ENCODE assay signal across 1 cellular context in the genomic region with DNA sequence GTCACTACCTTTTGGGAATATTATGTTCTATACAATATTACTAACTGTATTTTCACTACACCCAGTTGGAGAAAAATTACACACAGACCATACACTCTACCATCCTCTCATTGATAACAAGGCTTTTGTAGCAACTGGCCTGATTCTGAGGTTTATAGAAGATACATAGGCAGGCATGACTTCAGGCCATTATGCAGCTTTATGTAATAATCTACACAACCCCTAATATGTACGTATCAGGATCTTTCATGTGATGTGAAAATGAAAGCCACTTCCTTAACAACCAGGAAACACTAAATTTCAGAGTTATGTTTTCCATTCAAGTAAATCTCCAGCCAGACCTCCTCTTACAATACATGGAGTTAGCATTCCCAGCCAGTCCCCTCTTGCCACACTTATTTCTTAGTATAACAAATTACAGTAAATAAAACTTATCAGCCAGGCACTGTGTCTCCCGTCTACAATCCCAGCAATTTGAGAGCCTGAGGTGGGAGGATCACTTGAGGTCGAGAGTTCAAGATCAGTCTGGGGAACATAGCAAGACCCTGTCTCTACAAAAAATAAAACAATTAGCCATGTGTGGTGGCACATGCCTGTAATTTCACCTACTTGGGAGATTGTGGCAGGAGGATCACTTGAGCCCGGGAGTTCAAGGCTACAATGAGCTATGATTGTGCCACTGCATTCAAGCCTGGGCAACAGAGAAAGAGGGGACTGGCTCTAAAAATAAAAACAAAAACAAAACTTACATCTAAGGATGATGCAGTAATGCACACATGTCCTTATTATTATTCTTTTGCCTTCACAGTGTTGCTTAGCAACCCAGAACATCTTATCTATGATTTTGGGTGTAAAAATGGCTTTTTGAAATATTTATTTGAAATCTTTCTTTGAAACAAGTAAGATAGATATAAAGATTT.
TF ChIP-seq lines count a peak whose summit lies in the region.

No MANE protein-coding gene starts in this region.

TF ChIP-seq in GM23338, 12 proteins besides CTCF, POLR2A, EP300 and RAD21 (continued from another document):
- TF ChIP-seq, protein P1, sequence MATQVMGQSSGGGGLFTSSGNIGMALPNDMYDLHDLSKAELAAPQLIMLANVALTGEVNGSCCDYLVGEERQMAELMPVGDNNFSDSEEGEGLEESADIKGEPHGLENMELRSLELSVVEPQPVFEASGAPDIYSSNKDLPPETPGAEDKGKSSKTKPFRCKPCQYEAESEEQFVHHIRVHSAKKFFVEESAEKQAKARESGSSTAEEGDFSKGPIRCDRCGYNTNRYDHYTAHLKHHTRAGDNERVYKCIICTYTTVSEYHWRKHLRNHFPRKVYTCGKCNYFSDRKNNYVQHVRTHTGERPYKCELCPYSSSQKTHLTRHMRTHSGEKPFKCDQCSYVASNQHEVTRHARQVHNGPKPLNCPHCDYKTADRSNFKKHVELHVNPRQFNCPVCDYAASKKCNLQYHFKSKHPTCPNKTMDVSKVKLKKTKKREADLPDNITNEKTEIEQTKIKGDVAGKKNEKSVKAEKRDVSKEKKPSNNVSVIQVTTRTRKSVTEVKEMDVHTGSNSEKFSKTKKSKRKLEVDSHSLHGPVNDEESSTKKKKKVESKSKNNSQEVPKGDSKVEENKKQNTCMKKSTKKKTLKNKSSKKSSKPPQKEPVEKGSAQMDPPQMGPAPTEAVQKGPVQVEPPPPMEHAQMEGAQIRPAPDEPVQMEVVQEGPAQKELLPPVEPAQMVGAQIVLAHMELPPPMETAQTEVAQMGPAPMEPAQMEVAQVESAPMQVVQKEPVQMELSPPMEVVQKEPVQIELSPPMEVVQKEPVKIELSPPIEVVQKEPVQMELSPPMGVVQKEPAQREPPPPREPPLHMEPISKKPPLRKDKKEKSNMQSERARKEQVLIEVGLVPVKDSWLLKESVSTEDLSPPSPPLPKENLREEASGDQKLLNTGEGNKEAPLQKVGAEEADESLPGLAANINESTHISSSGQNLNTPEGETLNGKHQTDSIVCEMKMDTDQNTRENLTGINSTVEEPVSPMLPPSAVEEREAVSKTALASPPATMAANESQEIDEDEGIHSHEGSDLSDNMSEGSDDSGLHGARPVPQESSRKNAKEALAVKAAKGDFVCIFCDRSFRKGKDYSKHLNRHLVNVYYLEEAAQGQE (IDR thresholded peaks at IDR 0.05; ENCODE audit: unreplicated experiment) = no peak
- no peak for TF ChIP-seq CREB1 (CRISPR knock-in tag; IDR thresholded peaks at IDR 0.05; ENCODE audit: low read depth)
- TF ChIP-seq, protein P2, sequence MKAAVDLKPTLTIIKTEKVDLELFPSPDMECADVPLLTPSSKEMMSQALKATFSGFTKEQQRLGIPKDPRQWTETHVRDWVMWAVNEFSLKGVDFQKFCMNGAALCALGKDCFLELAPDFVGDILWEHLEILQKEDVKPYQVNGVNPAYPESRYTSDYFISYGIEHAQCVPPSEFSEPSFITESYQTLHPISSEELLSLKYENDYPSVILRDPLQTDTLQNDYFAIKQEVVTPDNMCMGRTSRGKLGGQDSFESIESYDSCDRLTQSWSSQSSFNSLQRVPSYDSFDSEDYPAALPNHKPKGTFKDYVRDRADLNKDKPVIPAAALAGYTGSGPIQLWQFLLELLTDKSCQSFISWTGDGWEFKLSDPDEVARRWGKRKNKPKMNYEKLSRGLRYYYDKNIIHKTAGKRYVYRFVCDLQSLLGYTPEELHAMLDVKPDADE (IDR thresholded peaks at IDR 0.05) = no peak
- TF ChIP-seq JUNB (IDR thresholded peaks at IDR 0.05; ENCODE audit: unreplicated experiment) = no peak
- TF ChIP-seq ZNF114 (CRISPR knock-in tag; IDR thresholded peaks at IDR 0.05) = no peak
- no peak for TF ChIP-seq ZNF331 (CRISPR knock-in tag; IDR thresholded peaks at IDR 0.05; ENCODE audit: low read depth)
- no peak for TF ChIP-seq EZH2 (IDR thresholded peaks at IDR 0.05; ENCODE audit: low read depth, unreplicated experiment)
TF ChIP-seq in GM23338: peak in this region for 0.
